Comparison of ENCODE assay signal across 1 cellular context in the genomic region with DNA sequence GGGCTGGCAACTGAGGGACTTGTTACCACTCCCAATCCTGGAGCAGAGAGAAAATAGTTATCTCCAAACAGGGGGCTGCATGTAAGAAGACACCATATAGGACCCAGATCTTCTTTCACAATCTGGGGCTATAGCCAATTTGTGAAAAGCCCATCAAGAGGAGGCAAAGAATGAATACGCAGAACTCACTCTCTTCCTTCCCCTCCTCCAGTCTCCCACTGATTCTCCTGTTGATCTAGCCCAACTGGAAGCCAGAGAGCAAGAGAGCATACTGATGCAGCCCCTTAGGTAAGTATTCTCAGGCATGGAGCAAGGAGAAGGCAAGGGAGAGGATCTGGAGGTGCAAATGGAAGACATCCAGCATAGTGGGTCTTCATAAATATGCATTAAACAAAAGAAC.
TF ChIP-seq lines count a peak whose summit lies in the region.

No MANE protein-coding gene starts in this region.

TF ChIP-seq in GM23338, 12 proteins besides CTCF, POLR2A, EP300 and RAD21 (continued from another document):
- TF ChIP-seq, protein P1, sequence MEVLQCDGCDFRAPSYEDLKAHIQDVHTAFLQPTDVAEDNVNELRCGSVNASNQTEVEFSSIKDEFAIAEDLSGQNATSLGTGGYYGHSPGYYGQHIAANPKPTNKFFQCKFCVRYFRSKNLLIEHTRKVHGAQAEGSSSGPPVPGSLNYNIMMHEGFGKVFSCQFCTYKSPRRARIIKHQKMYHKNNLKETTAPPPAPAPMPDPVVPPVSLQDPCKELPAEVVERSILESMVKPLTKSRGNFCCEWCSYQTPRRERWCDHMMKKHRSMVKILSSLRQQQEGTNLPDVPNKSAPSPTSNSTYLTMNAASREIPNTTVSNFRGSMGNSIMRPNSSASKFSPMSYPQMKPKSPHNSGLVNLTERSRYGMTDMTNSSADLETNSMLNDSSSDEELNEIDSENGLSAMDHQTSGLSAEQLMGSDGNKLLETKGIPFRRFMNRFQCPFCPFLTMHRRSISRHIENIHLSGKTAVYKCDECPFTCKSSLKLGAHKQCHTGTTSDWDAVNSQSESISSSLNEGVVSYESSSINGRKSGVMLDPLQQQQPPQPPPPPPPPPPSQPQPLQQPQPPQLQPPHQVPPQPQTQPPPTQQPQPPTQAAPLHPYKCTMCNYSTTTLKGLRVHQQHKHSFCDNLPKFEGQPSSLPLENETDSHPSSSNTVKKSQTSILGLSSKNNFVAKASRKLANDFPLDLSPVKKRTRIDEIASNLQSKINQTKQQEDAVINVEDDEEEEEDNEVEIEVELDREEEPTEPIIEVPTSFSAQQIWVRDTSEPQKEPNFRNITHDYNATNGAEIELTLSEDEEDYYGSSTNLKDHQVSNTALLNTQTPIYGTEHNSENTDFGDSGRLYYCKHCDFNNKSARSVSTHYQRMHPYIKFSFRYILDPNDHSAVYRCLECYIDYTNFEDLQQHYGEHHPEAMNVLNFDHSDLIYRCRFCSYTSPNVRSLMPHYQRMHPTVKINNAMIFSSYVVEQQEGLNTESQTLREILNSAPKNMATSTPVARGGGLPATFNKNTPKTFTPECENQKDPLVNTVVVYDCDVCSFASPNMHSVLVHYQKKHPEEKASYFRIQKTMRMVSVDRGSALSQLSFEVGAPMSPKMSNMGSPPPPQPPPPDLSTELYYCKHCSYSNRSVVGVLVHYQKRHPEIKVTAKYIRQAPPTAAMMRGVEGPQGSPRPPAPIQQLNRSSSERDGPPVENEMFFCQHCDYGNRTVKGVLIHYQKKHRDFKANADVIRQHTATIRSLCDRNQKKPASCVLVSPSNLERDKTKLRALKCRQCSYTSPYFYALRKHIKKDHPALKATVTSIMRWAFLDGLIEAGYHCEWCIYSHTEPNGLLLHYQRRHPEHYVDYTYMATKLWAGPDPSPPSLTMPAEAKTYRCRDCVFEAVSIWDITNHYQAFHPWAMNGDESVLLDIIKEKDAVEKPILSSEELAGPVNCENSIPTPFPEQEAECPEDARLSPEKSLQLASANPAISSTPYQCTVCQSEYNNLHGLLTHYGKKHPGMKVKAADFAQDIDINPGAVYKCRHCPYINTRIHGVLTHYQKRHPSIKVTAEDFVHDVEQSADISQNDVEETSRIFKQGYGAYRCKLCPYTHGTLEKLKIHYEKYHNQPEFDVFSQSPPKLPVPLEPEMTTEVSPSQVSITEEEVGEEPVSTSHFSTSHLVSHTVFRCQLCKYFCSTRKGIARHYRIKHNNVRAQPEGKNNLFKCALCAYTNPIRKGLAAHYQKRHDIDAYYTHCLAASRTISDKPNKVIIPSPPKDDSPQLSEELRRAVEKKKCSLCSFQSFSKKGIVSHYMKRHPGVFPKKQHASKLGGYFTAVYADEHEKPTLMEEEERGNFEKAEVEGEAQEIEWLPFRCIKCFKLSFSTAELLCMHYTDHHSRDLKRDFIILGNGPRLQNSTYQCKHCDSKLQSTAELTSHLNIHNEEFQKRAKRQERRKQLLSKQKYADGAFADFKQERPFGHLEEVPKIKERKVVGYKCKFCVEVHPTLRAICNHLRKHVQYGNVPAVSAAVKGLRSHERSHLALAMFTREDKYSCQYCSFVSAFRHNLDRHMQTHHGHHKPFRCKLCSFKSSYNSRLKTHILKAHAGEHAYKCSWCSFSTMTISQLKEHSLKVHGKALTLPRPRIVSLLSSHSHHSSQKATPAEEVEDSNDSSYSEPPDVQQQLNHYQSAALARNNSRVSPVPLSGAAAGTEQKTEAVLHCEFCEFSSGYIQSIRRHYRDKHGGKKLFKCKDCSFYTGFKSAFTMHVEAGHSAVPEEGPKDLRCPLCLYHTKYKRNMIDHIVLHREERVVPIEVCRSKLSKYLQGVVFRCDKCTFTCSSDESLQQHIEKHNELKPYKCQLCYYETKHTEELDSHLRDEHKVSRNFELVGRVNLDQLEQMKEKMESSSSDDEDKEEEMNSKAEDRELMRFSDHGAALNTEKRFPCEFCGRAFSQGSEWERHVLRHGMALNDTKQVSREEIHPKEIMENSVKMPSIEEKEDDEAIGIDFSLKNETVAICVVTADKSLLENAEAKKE (CRISPR knock-in tag; IDR thresholded peaks at IDR 0.05) = no peak
- TF ChIP-seq JUNB (IDR thresholded peaks at IDR 0.05; ENCODE audit: unreplicated experiment) = no peak
- TF ChIP-seq, protein P2, sequence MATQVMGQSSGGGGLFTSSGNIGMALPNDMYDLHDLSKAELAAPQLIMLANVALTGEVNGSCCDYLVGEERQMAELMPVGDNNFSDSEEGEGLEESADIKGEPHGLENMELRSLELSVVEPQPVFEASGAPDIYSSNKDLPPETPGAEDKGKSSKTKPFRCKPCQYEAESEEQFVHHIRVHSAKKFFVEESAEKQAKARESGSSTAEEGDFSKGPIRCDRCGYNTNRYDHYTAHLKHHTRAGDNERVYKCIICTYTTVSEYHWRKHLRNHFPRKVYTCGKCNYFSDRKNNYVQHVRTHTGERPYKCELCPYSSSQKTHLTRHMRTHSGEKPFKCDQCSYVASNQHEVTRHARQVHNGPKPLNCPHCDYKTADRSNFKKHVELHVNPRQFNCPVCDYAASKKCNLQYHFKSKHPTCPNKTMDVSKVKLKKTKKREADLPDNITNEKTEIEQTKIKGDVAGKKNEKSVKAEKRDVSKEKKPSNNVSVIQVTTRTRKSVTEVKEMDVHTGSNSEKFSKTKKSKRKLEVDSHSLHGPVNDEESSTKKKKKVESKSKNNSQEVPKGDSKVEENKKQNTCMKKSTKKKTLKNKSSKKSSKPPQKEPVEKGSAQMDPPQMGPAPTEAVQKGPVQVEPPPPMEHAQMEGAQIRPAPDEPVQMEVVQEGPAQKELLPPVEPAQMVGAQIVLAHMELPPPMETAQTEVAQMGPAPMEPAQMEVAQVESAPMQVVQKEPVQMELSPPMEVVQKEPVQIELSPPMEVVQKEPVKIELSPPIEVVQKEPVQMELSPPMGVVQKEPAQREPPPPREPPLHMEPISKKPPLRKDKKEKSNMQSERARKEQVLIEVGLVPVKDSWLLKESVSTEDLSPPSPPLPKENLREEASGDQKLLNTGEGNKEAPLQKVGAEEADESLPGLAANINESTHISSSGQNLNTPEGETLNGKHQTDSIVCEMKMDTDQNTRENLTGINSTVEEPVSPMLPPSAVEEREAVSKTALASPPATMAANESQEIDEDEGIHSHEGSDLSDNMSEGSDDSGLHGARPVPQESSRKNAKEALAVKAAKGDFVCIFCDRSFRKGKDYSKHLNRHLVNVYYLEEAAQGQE (IDR thresholded peaks at IDR 0.05; ENCODE audit: unreplicated experiment) = no peak
- no peak for TF ChIP-seq ZNF331 (CRISPR knock-in tag; IDR thresholded peaks at IDR 0.05; ENCODE audit: low read depth)
- no peak for TF ChIP-seq EZH2phosphoT487 (IDR thresholded peaks at IDR 0.05; ENCODE audit: unreplicated experiment)
TF ChIP-seq in GM23338: peak in this region for 0.
